In genomic region chr7:159093351-159093971, GRCh38 we compare ENCODE assay signal across 23 cellular contexts. TPM values are rescaled to one million over a fixed set of nuclear protein-coding genes. Genes with fewer than 3 reads are reported as not detected.
DNase-seq lines count a peak whose midpoint lies in the region; ATAC-seq and TF ChIP-seq lines count a peak whose summit lies in the region.
"Had no signal": no experiment of that assay in that cellular context is flagged by ENCODE, and none has a peak within 500 bp of the region (broad histone marks: within the 10 kb centered on the region; RNA-seq: fewer than 3 reads in every experiment).

No MANE protein-coding gene starts in this region.

- no peaks in the 10 kb centered on the region for H3K4me1 ChIP-seq in osteoblast (ENCODE audit: insufficient read depth, low read length)
- peaks cover 19% of the 10 kb centered on the region for H3K4me1 ChIP-seq in vagina
- H3K4me1 ChIP-seq: thyroid gland had no signal

- H3K27me3 Mint-ChIP-seq in chondrocyte (ENCODE audit: low read depth) = peaks cover 17% of the 10 kb centered on the region
- H3K27me3 Mint-ChIP-seq: activated CD4-positive, alpha-beta T cell treated with anti-CD3 and anti-CD28 coated beads, Interleukin-2, amount 10 ng/mL, durations not matched to agents 7 days and 5 days; stimulated activated naive B cell treated with anti-CD40 and anti-IgM and Interleukin-4, amounts not matched to agents 10 μg/mL and 1 μg/mL and 100 μg/mL, for 72 hours had no signal

- no peak for TF ChIP-seq CTCF in chondrocyte (IDR thresholded peaks at IDR 0.05)
- no peak for TF ChIP-seq CTCF in osteoblast (IDR thresholded peaks at IDR 0.05; ENCODE audit: extremely low read depth, low read depth, low read length)
- TF ChIP-seq CTCF in vagina (IDR thresholded peaks at IDR 0.05) = no peak
- no peak for TF ChIP-seq CTCF in GM13976 (IDR thresholded peaks at IDR 0.05; ENCODE audit: borderline replicate concordance, control extremely low read depth, extremely low read depth, insufficient read depth, missing control alignments)

- no peak overlapping the region for H3K4me3 Mint-ChIP-seq in chondrocyte (ENCODE audit: unreplicated experiment)
- H3K4me3 Mint-ChIP-seq: activated CD4-positive, alpha-beta T cell treated with anti-CD3 and anti-CD28 coated beads, Interleukin-2, amount 10 ng/mL, durations not matched to agents 7 days and 5 days; GM23338; nephron progenitor cell; stimulated activated naive B cell treated with anti-CD40 and anti-IgM and Interleukin-4, amounts not matched to agents 10 μg/mL and 1 μg/mL and 100 μg/mL, for 72 hours; T-helper 1 cell treated with Interleukin-12 subunit alpha and Interleukin-12 subunit beta and Interleukin-4 antibody, amounts not matched to agents 30 μg/mL and 1 μg/mL, for 36 hours had no signal

- TF ChIP-seq POLR2A in vagina (IDR thresholded peaks at IDR 0.05) = no peak

- peak; percentile 58 for DNase-seq in activated effector memory CD4-positive, alpha-beta T cell treated with anti-CD3 and anti-CD28 coated beads, Interleukin-2, amount 50 U/mL, for 16 hours
- no peak for DNase-seq in activated effector memory CD4-positive, alpha-beta T cell treated with Interleukin-2 at 50 U/mL for 16 hours
- DNase-seq in chondrocyte (ENCODE audit: low spot score) (peak; percentile 82), osteoblast (ENCODE audit: insufficient read length, low spot score, missing footprints) (peak; percentile 65), vagina (ENCODE audit: extremely low spot score in 2 of 2) (no peak), NCI-H128 (lab: John Stamatoyannopoulos, UW; ENCODE audit: unreplicated experiment) (no peak), GM13976 (ENCODE audit: low spot score) (no peak)
- DNase-seq: activated CD4-positive, alpha-beta T cell treated with anti-CD3 and anti-CD28 coated beads, Interleukin-2, amount 10 ng/mL, durations not matched to agents 7 days and 5 days; activated CD8-positive, alpha-beta memory T cell treated with anti-CD3 and anti-CD28 coated beads, Interleukin-2, amount 50 U/mL, for 4 hours; activated naive CD4-positive, alpha-beta T cell treated with Interleukin-2 at 50 U/mL for 16 hours; caudate nucleus; EL; NCI-H1417 treated with DMSO at 0.1 percent for 48 hours; NCI-H2107; NCI-H510A; nephron progenitor cell; stimulated activated naive B cell treated with anti-CD40 and anti-IgM and Interleukin-4, amounts not matched to agents 10 μg/mL and 1 μg/mL and 100 μg/mL, for 72 hours; thyroid gland had no signal

- H3K36me3 ChIP-seq in osteoblast (ENCODE audit: insufficient read depth, low read length) = no peaks in the 10 kb centered on the region
- no peaks in the 10 kb centered on the region for H3K36me3 ChIP-seq in vagina
- H3K36me3 ChIP-seq: thyroid gland had no signal

- H3K9me3 ChIP-seq in osteoblast (ENCODE audit: low read depth, low read length) = no peaks in the 10 kb centered on the region
- H3K9me3 ChIP-seq in vagina = no peaks in the 10 kb centered on the region
- H3K9me3 ChIP-seq: thyroid gland had no signal

- no peak overlapping the region for H3K27ac Mint-ChIP-seq in chondrocyte (ENCODE audit: unreplicated experiment)
- H3K27ac Mint-ChIP-seq: CD14-positive monocyte; GM23338; nephron progenitor cell; stimulated activated naive B cell treated with anti-CD40 and anti-IgM and Interleukin-4, amounts not matched to agents 10 μg/mL and 1 μg/mL and 100 μg/mL, for 72 hours; T-helper 1 cell treated with Interleukin-12 subunit alpha and Interleukin-12 subunit beta and Interleukin-4 antibody, amounts not matched to agents 30 μg/mL and 1 μg/mL, for 36 hours had no signal

- H3K4me3 ChIP-seq in osteoblast (ENCODE audit: insufficient read depth, low read length) = no peak overlapping the region
- H3K4me3 ChIP-seq in vagina = no peak overlapping the region
- H3K4me3 ChIP-seq: GM23338, thyroid gland had no signal

- no peaks in the 10 kb centered on the region for H3K79me2 ChIP-seq in osteoblast (ENCODE audit: insufficient read depth, low read length)

- in situ Hi-C loops in GM13976 (cut with MboI; ENCODE audit: low sequenced_read_pairs, unreplicated experiment) = no loop called here

- H3K36me3 Mint-ChIP-seq in chondrocyte (ENCODE audit: low read depth) = no peaks in the 10 kb centered on the region
- H3K36me3 Mint-ChIP-seq: CD14-positive monocyte; stimulated activated naive B cell treated with anti-CD40 and anti-IgM and Interleukin-4, amounts not matched to agents 10 μg/mL and 1 μg/mL and 100 μg/mL, for 72 hours had no signal

- no peak overlapping the region for H3K4me2 ChIP-seq in osteoblast (ENCODE audit: insufficient read depth, low read length)
- H3K4me2 ChIP-seq: GM23338 had no signal

- H3K27me3 ChIP-seq in osteoblast (ENCODE audit: insufficient read depth, low read length) (no peaks in the 10 kb centered on the region), vagina (no peaks in the 10 kb centered on the region)
- H3K27me3 ChIP-seq: thyroid gland had no signal

- H3K4me1 Mint-ChIP-seq in chondrocyte (ENCODE audit: low read depth) = peaks cover 7% of the 10 kb centered on the region
- H3K4me1 Mint-ChIP-seq: CD14-positive monocyte; GM23338; stimulated activated naive B cell treated with anti-CD40 and anti-IgM and Interleukin-4, amounts not matched to agents 10 μg/mL and 1 μg/mL and 100 μg/mL, for 72 hours had no signal

- intact Hi-C loops in vagina (cut with DNase I) = loop anchor here (2.0 kb wide), 1 partner anchor 17 kb away; no protein-coding TSS in a partner anchor

- H2AFZ ChIP-seq in osteoblast (ENCODE audit: low read length) = no peak overlapping the region
- H2AFZ ChIP-seq: GM23338 had no signal

- no peak for ATAC-seq in GM18511 (IDR thresholded peaks at IDR 0.05; ENCODE audit: unreplicated experiment)
- ATAC-seq: GM23338; stimulated activated naive B cell treated with anti-CD40 and anti-IgM and Interleukin-4, amounts not matched to agents 10 μg/mL and 1 μg/mL and 100 μg/mL, for 72 hours had no signal

- H3K27ac ChIP-seq in osteoblast (ENCODE audit: low read depth, low read length) (no peak overlapping the region), vagina (peak overlapping the region; percentile 46)
- H3K27ac ChIP-seq: thyroid gland had no signal

- H3K9me3 Mint-ChIP-seq in chondrocyte (ENCODE audit: low read depth) = no peaks in the 10 kb centered on the region
- H3K9me3 Mint-ChIP-seq: activated CD4-positive, alpha-beta T cell treated with anti-CD3 and anti-CD28 coated beads, Interleukin-2, amount 10 ng/mL, durations not matched to agents 7 days and 5 days; nephron progenitor cell; stimulated activated naive B cell treated with anti-CD40 and anti-IgM and Interleukin-4, amounts not matched to agents 10 μg/mL and 1 μg/mL and 100 μg/mL, for 72 hours; T-helper 1 cell treated with Interleukin-12 subunit alpha and Interleukin-12 subunit beta and Interleukin-4 antibody, amounts not matched to agents 30 μg/mL and 1 μg/mL, for 36 hours had no signal

- H4K20me1 ChIP-seq in osteoblast (ENCODE audit: insufficient read depth, low read length) = no peaks in the 10 kb centered on the region

RNA-seq across cellular contexts. Expression of gene VIPR2, which starts 51.2 kb away (rescaled TPM):
- total RNA-seq in chondrocyte (0.07 TPM in 1 of 3 replicates, not detected in the others), osteoblast (not detected in 2 replicates), vagina (11.3 TPM)
- total RNA-seq: activated CD4-positive, alpha-beta T cell treated with anti-CD3 and anti-CD28 coated beads, Interleukin-2, amount 10 ng/mL, durations not matched to agents 7 days and 5 days; dermis microvascular lymphatic vessel endothelial cell had no signal

Comparison
In these comparisons a context has a peak if more than half of its experiments do, and no peak if none do; other contexts are left out.
1. DNase-seq: peak in activated effector memory CD4-positive, alpha-beta T cell treated with anti-CD3 and anti-CD28 coated beads, Interleukin-2, amount 50 U/mL, for 16 hours (single experiment), chondrocyte (single experiment) and osteoblast (single experiment); none in activated effector memory CD4-positive, alpha-beta T cell treated with Interleukin-2 at 50 U/mL for 16 hours (single experiment), vagina (0 of 2), NCI-H128 (single experiment) and GM13976 (single experiment).
2. RNA of gene VIPR2, which starts 51.2 kb away (total RNA-seq): 11.3 TPM in vagina (single experiment); 0.07 TPM in chondrocyte and not detected in osteoblast; every median in the first group is over 10 times any median in the second.